Comparison of ENCODE assay signal across 33 cellular contexts in genomic region chrX:127313638-127314037, GRCh38.
"Had no signal": no experiment of that assay in that cellular context is flagged by ENCODE, and none has a peak within 500 bp of the region (broad histone marks: within the 10 kb centered on the region; RNA-seq: fewer than 3 reads in every experiment).

No MANE protein-coding gene starts in this region.

- H3K27ac ChIP-seq: ascending aorta, cardiac muscle cell, VCaP had no signal

- H3K4me3 ChIP-seq: ascending aorta, cardiac muscle cell had no signal

- DNase-seq: activated B cell treated with CpG ODN at 0.5 μM for 24 hours; activated CD4-positive, alpha-beta memory T cell treated with anti-CD3 and anti-CD28 coated beads for 36 hours; activated CD4-positive, alpha-beta T cell treated with anti-CD3 and anti-CD28 coated beads for 4 hours; activated CD4-positive, alpha-beta T cell treated with anti-CD3 and anti-CD28 coated beads, Interleukin-2, amount 10 ng/mL, durations not matched to agents 24 days and 14 days; activated CD4-positive, alpha-beta T cell treated with anti-CD3 and anti-CD28 coated beads, Interleukin-2, amount 50 U/mL, for 1 hour; activated CD4-positive, alpha-beta T cell treated with anti-CD3 and anti-CD28 coated beads, Interleukin-2, amount 50 U/mL, for 4 hours; activated CD4-positive, CD25-positive, alpha-beta regulatory T cell treated with anti-CD3 and anti-CD28 coated beads, Interleukin-2, amount 50 U/mL, for 72 hours; activated CD8-positive, alpha-beta memory T cell treated with anti-CD3 and anti-CD28 coated beads, Interleukin-2, amount 50 U/mL, for 4 hours; activated CD8-positive, alpha-beta T cell treated with anti-CD3 and anti-CD28 coated beads for 36 hours; activated effector memory CD4-positive, alpha-beta T cell treated with anti-CD3 and anti-CD28 coated beads, Interleukin-2, amount 50 U/mL, for 16 hours; activated gamma-delta T cell treated with Interleukin-2 at 50 U/mL for 16 hours; activated naive CD4-positive, alpha-beta T cell; activated naive CD4-positive, alpha-beta T cell treated with anti-CD3 and anti-CD28 coated beads for 36 hours; activated naive CD4-positive, alpha-beta T cell treated with anti-CD3 and anti-CD28 coated beads, Interleukin-2, amount 50 U/mL, for 16 hours; activated naive CD8-positive, alpha-beta T cell treated with anti-CD3 and anti-CD28 coated beads, Interleukin-2, amount 10 ng/mL, durations not matched to agents 7 days and 5 days; activated naive CD8-positive, alpha-beta T cell treated with anti-CD3 and anti-CD28 coated beads, Interleukin-2, amount 50 U/mL, for 24 hours; activated T-cell treated with anti-CD3 and anti-CD28 coated beads for 4 hours; activated T-cell treated with anti-CD3 and anti-CD28 coated beads, Interleukin-2, amount 50 U/mL, for 1 hour; activated T-cell treated with anti-CD3 and anti-CD28 coated beads, Interleukin-2, amount 50 U/mL, for 4 hours; activated T-cell treated with anti-CD3 and anti-CD28 coated beads, Interleukin-2, amount 50 U/mL, for 72 hours; amygdala; anterior cingulate cortex; caudate nucleus; cerebellar nuclear complex; T-helper 1 cell; T-helper 2 cell; T-helper 9 cell had no signal

- H3K9me3 ChIP-seq: ascending aorta had no signal

- FAIRE-seq: bronchial epithelial cell, TTC549 had no signal

- H3K27me3 ChIP-seq: ascending aorta, cardiac muscle cell had no signal

- H3K4me1 ChIP-seq: ascending aorta had no signal

- H3K36me3 ChIP-seq: ascending aorta, cardiac muscle cell had no signal

- ATAC-seq: activated CD8-positive, alpha-beta T cell treated with anti-CD3 and anti-CD28 coated beads for 36 hours; activated naive CD8-positive, alpha-beta T cell treated with anti-CD3 and anti-CD28 coated beads, Interleukin-2, amount 50 U/mL, for 24 hours; activated T-cell treated with anti-CD3 and anti-CD28 coated beads, Interleukin-2, amount 50 U/mL, for 4 hours; activated T-cell treated with anti-CD3 and anti-CD28 coated beads, Interleukin-2, amount 50 U/mL, for 72 hours; activated T-helper 17 cell treated with anti-CD3 and anti-CD28 coated beads, Interleukin-2, amount 50 U/mL, for 72 hours had no signal
